In the genomic region with DNA sequence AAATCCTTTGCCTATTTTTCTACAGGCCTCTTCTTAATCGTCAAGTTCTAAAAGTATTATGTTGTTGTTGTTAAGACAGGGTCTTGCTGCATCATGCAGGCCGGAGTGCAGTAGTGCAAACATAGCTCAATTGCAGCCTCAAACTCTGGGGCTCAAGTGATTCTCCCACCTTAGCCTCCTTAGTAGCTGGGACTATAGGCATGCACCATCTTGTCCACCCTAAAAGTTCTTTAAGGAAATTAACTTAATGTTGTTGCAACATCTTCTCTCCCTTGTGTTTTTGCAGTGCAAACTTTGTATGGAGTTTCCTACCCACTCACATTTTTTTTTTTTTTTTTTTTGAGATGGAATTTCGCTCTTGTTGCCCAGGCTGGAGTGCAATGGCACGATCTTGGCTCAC, we compare ENCODE assay signal across 1 cellular context.
TF ChIP-seq lines count a peak whose summit lies in the region.

No MANE protein-coding gene starts in this region.

TF ChIP-seq in WTC11, 78 proteins besides CTCF, POLR2A, EP300 and RAD21 (continued from another document):
- TF ChIP-seq, protein P1, sequence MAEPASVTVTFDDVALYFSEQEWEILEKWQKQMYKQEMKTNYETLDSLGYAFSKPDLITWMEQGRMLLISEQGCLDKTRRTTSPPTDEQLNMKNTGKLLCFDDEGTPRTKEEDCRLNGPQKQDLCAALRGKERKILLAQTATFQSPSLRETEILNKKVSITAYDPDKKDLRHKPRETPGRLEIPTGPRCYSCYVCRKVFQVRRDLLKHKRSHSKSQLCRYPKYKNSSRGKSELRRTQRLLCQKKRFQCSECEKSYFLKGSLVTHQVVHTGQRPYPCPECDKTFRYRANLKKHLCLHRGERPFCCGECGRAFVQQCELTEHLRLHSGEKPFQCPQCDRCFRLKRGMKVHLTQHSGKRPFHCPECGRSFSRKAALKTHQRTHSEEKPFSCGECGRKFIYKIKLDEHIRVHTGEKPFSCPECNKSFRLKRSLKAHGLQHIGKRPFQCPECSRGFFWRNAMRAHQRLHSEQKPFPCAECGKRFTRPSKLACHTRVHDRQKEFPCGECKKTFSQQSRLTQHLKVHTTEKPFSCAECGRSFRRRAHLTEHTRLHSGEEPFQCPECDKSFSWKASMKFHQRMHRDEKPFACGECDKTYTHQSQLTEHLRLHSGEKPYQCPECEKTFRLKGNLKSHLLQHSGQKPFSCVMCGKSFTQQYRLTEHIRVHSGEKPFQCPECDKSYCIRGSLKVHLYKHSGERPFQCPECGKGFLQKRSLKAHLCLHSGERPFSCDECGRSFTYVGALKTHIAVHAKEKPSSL (CRISPR knock-in tag; conservative IDR thresholded peaks at IDR 0.05) = no peak
- TF ChIP-seq, protein P2, sequence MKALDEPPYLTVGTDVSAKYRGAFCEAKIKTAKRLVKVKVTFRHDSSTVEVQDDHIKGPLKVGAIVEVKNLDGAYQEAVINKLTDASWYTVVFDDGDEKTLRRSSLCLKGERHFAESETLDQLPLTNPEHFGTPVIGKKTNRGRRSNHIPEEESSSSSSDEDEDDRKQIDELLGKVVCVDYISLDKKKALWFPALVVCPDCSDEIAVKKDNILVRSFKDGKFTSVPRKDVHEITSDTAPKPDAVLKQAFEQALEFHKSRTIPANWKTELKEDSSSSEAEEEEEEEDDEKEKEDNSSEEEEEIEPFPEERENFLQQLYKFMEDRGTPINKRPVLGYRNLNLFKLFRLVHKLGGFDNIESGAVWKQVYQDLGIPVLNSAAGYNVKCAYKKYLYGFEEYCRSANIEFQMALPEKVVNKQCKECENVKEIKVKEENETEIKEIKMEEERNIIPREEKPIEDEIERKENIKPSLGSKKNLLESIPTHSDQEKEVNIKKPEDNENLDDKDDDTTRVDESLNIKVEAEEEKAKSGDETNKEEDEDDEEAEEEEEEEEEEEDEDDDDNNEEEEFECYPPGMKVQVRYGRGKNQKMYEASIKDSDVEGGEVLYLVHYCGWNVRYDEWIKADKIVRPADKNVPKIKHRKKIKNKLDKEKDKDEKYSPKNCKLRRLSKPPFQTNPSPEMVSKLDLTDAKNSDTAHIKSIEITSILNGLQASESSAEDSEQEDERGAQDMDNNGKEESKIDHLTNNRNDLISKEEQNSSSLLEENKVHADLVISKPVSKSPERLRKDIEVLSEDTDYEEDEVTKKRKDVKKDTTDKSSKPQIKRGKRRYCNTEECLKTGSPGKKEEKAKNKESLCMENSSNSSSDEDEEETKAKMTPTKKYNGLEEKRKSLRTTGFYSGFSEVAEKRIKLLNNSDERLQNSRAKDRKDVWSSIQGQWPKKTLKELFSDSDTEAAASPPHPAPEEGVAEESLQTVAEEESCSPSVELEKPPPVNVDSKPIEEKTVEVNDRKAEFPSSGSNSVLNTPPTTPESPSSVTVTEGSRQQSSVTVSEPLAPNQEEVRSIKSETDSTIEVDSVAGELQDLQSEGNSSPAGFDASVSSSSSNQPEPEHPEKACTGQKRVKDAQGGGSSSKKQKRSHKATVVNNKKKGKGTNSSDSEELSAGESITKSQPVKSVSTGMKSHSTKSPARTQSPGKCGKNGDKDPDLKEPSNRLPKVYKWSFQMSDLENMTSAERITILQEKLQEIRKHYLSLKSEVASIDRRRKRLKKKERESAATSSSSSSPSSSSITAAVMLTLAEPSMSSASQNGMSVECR (CRISPR knock-in tag; IDR thresholded peaks at IDR 0.05; ENCODE audit: borderline replicate concordance) = no peak
- TF ChIP-seq, protein P3, sequence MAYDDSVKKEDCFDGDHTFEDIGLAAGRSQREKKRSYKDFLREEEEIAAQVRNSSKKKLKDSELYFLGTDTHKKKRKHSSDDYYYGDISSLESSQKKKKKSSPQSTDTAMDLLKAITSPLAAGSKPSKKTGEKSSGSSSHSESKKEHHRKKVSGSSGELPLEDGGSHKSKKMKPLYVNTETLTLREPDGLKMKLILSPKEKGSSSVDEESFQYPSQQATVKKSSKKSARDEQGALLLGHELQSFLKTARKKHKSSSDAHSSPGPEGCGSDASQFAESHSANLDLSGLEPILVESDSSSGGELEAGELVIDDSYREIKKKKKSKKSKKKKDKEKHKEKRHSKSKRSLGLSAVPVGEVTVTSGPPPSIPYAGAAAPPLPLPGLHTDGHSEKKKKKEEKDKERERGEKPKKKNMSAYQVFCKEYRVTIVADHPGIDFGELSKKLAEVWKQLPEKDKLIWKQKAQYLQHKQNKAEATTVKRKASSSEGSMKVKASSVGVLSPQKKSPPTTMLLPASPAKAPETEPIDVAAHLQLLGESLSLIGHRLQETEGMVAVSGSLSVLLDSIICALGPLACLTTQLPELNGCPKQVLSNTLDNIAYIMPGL (CRISPR knock-in tag; IDR thresholded peaks at IDR 0.05) = no peak
- TF ChIP-seq TEAD4 (CRISPR knock-in tag; IDR thresholded peaks at IDR 0.05) (no peak), EMX1 (CRISPR knock-in tag; IDR thresholded peaks at IDR 0.05) (no peak), JAZF1 (CRISPR knock-in tag; IDR thresholded peaks at IDR 0.05) (no peak), CREB1 (CRISPR knock-in tag; IDR thresholded peaks at IDR 0.05) (no peak), FOXK1 (CRISPR knock-in tag; IDR thresholded peaks at IDR 0.05) (no peak)
- TF ChIP-seq, protein P4, sequence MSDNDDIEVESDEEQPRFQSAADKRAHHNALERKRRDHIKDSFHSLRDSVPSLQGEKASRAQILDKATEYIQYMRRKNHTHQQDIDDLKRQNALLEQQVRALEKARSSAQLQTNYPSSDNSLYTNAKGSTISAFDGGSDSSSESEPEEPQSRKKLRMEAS (CRISPR knock-in tag; IDR thresholded peaks at IDR 0.05) = no peak
- TF ChIP-seq, protein P5, sequence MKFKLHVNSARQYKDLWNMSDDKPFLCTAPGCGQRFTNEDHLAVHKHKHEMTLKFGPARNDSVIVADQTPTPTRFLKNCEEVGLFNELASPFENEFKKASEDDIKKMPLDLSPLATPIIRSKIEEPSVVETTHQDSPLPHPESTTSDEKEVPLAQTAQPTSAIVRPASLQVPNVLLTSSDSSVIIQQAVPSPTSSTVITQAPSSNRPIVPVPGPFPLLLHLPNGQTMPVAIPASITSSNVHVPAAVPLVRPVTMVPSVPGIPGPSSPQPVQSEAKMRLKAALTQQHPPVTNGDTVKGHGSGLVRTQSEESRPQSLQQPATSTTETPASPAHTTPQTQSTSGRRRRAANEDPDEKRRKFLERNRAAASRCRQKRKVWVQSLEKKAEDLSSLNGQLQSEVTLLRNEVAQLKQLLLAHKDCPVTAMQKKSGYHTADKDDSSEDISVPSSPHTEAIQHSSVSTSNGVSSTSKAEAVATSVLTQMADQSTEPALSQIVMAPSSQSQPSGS (CRISPR knock-in tag; IDR thresholded peaks at IDR 0.05; ENCODE audit: borderline replicate concordance, low read depth) = no peak
